1 cellular context compared by ENCODE assay signal in the genomic region with DNA sequence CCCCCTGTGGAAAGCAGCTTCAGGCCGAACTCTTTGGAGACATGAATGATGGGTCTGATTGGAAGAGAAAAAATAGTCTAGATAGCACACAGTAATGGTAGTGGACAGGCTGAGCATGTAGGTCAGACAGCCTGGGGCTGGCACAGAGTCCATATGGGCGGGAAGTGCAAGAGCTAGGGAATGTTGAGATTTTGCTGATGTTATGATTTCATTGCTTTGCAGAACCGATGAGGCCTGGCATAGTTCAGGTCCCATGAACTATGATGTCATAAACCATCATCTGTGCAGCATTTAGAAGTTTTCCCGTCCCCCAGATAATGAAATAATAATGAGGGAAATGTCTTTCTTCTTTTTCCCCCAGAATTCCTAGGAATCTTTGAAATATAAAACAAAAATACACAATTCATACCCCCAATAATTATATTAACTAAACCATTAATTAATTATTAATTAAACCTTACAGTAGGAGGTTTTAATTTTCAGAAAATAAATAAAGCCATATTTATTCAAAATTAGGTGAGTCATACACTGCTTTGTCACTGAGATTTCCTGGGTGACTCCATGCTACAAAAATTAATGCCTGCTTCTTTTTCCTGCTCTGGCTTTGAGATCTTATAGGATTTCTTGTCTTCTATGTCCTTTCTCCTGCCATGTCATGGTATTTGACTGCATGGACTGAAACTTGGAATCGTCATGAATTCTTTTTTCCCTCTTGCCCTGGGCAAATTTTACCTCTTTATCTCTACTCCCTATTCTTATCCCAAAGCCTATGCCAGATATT.
TF ChIP-seq lines count a peak whose summit lies in the region.

No MANE protein-coding gene starts in this region.

TF ChIP-seq in WTC11, 78 proteins besides CTCF, POLR2A, EP300 and RAD21:
- no peak for TF ChIP-seq HMGXB4 (CRISPR knock-in tag; IDR thresholded peaks at IDR 0.05)
- TF ChIP-seq ZNF121 (CRISPR knock-in tag; IDR thresholded peaks at IDR 0.05) = no peak
- no peak for TF ChIP-seq FOXK1 (CRISPR knock-in tag; IDR thresholded peaks at IDR 0.05)
- TF ChIP-seq, protein P1, sequence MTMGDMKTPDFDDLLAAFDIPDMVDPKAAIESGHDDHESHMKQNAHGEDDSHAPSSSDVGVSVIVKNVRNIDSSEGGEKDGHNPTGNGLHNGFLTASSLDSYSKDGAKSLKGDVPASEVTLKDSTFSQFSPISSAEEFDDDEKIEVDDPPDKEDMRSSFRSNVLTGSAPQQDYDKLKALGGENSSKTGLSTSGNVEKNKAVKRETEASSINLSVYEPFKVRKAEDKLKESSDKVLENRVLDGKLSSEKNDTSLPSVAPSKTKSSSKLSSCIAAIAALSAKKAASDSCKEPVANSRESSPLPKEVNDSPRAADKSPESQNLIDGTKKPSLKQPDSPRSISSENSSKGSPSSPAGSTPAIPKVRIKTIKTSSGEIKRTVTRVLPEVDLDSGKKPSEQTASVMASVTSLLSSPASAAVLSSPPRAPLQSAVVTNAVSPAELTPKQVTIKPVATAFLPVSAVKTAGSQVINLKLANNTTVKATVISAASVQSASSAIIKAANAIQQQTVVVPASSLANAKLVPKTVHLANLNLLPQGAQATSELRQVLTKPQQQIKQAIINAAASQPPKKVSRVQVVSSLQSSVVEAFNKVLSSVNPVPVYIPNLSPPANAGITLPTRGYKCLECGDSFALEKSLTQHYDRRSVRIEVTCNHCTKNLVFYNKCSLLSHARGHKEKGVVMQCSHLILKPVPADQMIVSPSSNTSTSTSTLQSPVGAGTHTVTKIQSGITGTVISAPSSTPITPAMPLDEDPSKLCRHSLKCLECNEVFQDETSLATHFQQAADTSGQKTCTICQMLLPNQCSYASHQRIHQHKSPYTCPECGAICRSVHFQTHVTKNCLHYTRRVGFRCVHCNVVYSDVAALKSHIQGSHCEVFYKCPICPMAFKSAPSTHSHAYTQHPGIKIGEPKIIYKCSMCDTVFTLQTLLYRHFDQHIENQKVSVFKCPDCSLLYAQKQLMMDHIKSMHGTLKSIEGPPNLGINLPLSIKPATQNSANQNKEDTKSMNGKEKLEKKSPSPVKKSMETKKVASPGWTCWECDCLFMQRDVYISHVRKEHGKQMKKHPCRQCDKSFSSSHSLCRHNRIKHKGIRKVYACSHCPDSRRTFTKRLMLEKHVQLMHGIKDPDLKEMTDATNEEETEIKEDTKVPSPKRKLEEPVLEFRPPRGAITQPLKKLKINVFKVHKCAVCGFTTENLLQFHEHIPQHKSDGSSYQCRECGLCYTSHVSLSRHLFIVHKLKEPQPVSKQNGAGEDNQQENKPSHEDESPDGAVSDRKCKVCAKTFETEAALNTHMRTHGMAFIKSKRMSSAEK (CRISPR knock-in tag; IDR thresholded peaks at IDR 0.05; ENCODE audit: borderline replicate concordance) = no peak
- no peak for TF ChIP-seq CDX4 (CRISPR knock-in tag; IDR thresholded peaks at IDR 0.05; ENCODE audit: borderline replicate concordance)
- TF ChIP-seq USF2 (CRISPR knock-in tag; IDR thresholded peaks at IDR 0.05) = no peak
- TF ChIP-seq ZNF138 (CRISPR knock-in tag; conservative IDR thresholded peaks at IDR 0.05) = no peak
- no peak for TF ChIP-seq EMX1 (CRISPR knock-in tag; IDR thresholded peaks at IDR 0.05)
- TF ChIP-seq, protein P2, sequence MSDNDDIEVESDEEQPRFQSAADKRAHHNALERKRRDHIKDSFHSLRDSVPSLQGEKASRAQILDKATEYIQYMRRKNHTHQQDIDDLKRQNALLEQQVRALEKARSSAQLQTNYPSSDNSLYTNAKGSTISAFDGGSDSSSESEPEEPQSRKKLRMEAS (CRISPR knock-in tag; IDR thresholded peaks at IDR 0.05) = no peak
- TF ChIP-seq ZNF263 (CRISPR knock-in tag; IDR thresholded peaks at IDR 0.05; ENCODE audit: low read depth) = no peak
- no peak for TF ChIP-seq TEAD4 (CRISPR knock-in tag; IDR thresholded peaks at IDR 0.05)
- no peak for TF ChIP-seq SOX15 (CRISPR knock-in tag; IDR thresholded peaks at IDR 0.05)
- TF ChIP-seq NR3C1 (CRISPR knock-in tag; conservative IDR thresholded peaks at IDR 0.05; ENCODE audit: low read depth) = no peak
- TF ChIP-seq, protein P3, sequence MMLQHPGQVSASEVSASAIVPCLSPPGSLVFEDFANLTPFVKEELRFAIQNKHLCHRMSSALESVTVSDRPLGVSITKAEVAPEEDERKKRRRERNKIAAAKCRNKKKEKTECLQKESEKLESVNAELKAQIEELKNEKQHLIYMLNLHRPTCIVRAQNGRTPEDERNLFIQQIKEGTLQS (CRISPR knock-in tag; conservative IDR thresholded peaks at IDR 0.05) = no peak
- TF ChIP-seq HMGA2 (CRISPR knock-in tag; IDR thresholded peaks at IDR 0.05) = no peak; the same call in 1 of the 2 replicates
- no peak for TF ChIP-seq ZNF423 (CRISPR knock-in tag; IDR thresholded peaks at IDR 0.05)
- TF ChIP-seq, protein P4, sequence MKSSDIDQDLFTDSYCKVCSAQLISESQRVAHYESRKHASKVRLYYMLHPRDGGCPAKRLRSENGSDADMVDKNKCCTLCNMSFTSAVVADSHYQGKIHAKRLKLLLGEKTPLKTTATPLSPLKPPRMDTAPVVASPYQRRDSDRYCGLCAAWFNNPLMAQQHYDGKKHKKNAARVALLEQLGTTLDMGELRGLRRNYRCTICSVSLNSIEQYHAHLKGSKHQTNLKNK (CRISPR knock-in tag; IDR thresholded peaks at IDR 0.05) = no peak
- no peak for TF ChIP-seq MLX (CRISPR knock-in tag; IDR thresholded peaks at IDR 0.05)
